1 cellular context compared by ENCODE assay signal in the genomic region with DNA sequence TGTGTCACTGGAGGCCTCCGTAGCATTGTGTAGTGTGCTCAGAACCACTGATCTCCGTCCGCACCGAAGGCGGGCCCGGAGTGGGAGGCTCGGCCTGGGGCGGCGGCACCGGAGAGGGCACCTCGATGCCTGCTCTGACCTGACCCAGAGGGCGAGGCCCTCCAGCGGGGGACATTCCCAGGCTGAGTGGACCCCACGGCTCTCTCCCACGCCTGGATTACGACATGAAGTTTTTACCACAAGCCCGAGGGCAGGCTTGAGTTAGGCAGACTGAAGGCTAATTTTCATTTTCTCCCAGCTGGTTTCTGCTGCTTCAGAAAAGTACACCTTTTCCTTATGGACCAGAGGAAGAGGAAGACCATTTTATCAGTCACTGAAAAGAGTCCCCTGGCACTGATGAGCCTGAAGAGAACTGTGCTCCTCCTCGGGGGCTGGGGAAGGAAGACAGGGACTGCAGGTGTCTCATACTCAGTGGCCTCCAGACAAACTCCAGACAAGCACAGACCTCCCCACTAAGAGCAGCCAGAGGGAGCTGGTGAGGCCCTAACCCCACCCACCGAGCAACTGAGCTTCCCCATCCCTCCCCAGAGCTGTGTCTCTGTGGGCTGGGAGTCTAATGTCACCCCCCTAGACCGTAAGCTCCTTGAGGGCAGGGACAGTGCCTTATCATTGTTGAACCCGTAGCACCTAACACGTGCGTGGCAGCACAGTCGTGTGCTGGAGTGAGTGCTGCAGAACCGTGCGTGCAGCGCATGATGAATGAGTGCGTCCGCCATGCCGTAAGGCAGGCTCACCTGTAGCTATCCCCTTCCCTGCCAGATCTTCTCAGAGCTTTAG.
TF ChIP-seq lines count a peak whose summit lies in the region.

No MANE protein-coding gene starts in this region.

TF ChIP-seq in WTC11, 78 proteins besides CTCF, POLR2A, EP300 and RAD21 (continued from another document):
- TF ChIP-seq, protein P1, sequence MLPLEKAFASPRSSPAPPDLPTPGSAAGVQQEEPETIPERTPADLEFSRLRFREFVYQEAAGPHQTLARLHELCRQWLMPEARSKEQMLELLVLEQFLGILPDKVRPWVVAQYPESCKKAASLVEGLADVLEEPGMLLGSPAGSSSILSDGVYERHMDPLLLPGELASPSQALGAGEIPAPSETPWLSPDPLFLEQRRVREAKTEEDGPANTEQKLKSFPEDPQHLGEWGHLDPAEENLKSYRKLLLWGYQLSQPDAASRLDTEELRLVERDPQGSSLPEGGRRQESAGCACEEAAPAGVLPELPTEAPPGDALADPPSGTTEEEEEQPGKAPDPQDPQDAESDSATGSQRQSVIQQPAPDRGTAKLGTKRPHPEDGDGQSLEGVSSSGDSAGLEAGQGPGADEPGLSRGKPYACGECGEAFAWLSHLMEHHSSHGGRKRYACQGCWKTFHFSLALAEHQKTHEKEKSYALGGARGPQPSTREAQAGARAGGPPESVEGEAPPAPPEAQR (CRISPR knock-in tag; IDR thresholded peaks at IDR 0.05): no peak
- no peak for TF ChIP-seq ZNF263 (CRISPR knock-in tag; IDR thresholded peaks at IDR 0.05; ENCODE audit: low read depth)
- TF ChIP-seq, protein P2, sequence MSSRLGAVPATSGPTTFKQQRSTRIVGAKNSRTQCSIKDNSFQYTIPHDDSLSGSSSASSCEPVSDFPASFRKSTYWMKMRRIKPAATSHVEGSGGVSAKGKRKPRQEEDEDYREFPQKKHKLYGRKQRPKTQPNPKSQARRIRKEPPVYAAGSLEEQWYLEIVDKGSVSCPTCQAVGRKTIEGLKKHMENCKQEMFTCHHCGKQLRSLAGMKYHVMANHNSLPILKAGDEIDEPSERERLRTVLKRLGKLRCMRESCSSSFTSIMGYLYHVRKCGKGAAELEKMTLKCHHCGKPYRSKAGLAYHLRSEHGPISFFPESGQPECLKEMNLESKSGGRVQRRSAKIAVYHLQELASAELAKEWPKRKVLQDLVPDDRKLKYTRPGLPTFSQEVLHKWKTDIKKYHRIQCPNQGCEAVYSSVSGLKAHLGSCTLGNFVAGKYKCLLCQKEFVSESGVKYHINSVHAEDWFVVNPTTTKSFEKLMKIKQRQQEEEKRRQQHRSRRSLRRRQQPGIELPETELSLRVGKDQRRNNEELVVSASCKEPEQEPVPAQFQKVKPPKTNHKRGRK (CRISPR knock-in tag; IDR thresholded peaks at IDR 0.05; ENCODE audit: borderline replicate concordance): no peak
